ENCODE assay signal across 14 cellular contexts in genomic region chr17:74351552-74352210, GRCh38. TPM values are rescaled to one million over a fixed set of nuclear protein-coding genes. Genes with fewer than 3 reads are reported as not detected.
A peak's percentile ranks its signal among the peaks of the same experiment; 100 is the strongest.
DNase-seq lines count a peak whose midpoint lies in the region; ATAC-seq, FAIRE-seq and TF ChIP-seq lines count a peak whose summit lies in the region.
"Had no signal": no experiment of that assay in that cellular context is flagged by ENCODE, and none has a peak within 500 bp of the region (broad histone marks: within the 10 kb centered on the region; RNA-seq: fewer than 3 reads in every experiment).

No MANE protein-coding gene starts in this region.

- intact Hi-C loops in K562 (cut with micrococcal nuclease) (no loop called here), mucosa of descending colon (cut with DNase I, micrococcal nuclease) (no loop called here)

- H3K4me2 ChIP-seq in K562 (ENCODE audit: insufficient read depth, low read length): no peak overlapping the region
- H3K4me2 ChIP-seq: BLaER1 treated with 17β-estradiol and CSF1 and Interleukin-3, amounts not matched to agents 10 nM and 100 nM had no signal

- H3K9me3 ChIP-seq in HEK293 (ENCODE audit: control insufficient read depth, insufficient read depth, low read depth, low read length) (no peaks in the 10 kb centered on the region), K562 (replicated peaks; ENCODE audit: control insufficient read depth, insufficient read depth, low read depth, low read length) (no peaks in the 10 kb centered on the region), mucosa of descending colon (no peaks in the 10 kb centered on the region)
- H3K9me3 ChIP-seq: gastroesophageal sphincter, upper lobe of left lung had no signal

- H3K9ac ChIP-seq in K562 (ENCODE audit: insufficient read depth in 1 of 2, low read depth in 2 of 2, low read length in 2 of 2): no peak overlapping the region
- H3K9ac ChIP-seq: BLaER1 treated with 17β-estradiol and CSF1 and Interleukin-3, amounts not matched to agents 10 nM and 100 nM had no signal

- 3% methylated on average over 33 of the region's 55 CpGs for WGBS in K562 (ENCODE audit: insufficient coverage, low coverage, missing lambda C conversion rate)

- no peaks in the 10 kb centered on the region for H3K36me3 ChIP-seq in HEK293 (ENCODE audit: control insufficient read depth in 2 of 2, insufficient read depth in 1 of 2, low read length in 2 of 2)
- no peaks in the 10 kb centered on the region for H3K36me3 ChIP-seq in K562 (ENCODE audit: control insufficient read depth, insufficient read depth, low read length)
- H3K36me3 ChIP-seq in mucosa of descending colon (ENCODE audit: low read depth): no peaks in the 10 kb centered on the region
- H3K36me3 ChIP-seq in brain microvascular endothelial cell (replicated peaks): no peaks in the 10 kb centered on the region
- H3K36me3 ChIP-seq: BLaER1 treated with 17β-estradiol and CSF1 and Interleukin-3, amounts not matched to agents 10 nM and 100 nM; gastroesophageal sphincter; upper lobe of left lung had no signal

- H3K79me2 ChIP-seq in K562 (ENCODE audit: control insufficient read depth, insufficient read depth, low read length): no peaks in the 10 kb centered on the region

- H3K9me1 ChIP-seq in K562 (ENCODE audit: control insufficient read depth, insufficient read depth, low read length): no peaks in the 10 kb centered on the region

- in situ Hi-C loops in K562 (cut with MboI): loop anchor here (5.0 kb wide), 1 partner anchor 139 kb away; the partner anchor contains the start of gene TTYH2
- in situ Hi-C loops in brain microvascular endothelial cell (cut with HindIII; ENCODE audit: low pct_ligation_motif_present, low sequenced_read_pairs): no loop called here

- TF ChIP-seq EP300 in K562 (IDR thresholded peaks at IDR 0.05; ENCODE audit: low read length): no peak

- POLR2A ChIA-PET in HEK293 (lab: Yijun Ruan, JAX) (no interaction called here), K562 (lab: Yijun Ruan, JAX) (interaction anchor here (0.9 to 1.3 kb wide), 2 partner anchors 46 to 147 kb away, joined by 3 to 6 read pairs; no protein-coding TSS in a partner anchor)

- DNase-seq in CD1c-positive myeloid dendritic cell (ENCODE audit: extremely low spot score): peak; percentile 7
- peak; percentile 31 to 48 (median 38) for DNase-seq in K562 (ENCODE audit: extremely low read depth in 1 of 4, low spot score in 3 of 4)
- DNase-seq in mucosa of descending colon: no peak
- no peak for DNase-seq in brain microvascular endothelial cell
- DNase-seq in SKM-1 treated with dmso at 0.1 percent for 144 hours (lab: John Stamatoyannopoulos, UW; ENCODE audit: unreplicated experiment): no peak
- DNase-seq: activated CD4-positive, CD25-positive, alpha-beta regulatory T cell treated with anti-CD3 and anti-CD28 coated beads, Interleukin-2, amount 50 U/mL, for 72 hours; activated gamma-delta T cell; kidney glomerular epithelial cell; NCI-H345 had no signal

- peak; percentile 22; the same call in 1 of the 2 replicates for TF ChIP-seq CTCF in HEK293 (tag by site-specific recombination; IDR thresholded peaks at IDR 0.05)
- peak; percentile 14 to 62 (median 39); a peak in 2 of 6 replicates for TF ChIP-seq CTCF in K562 (IDR thresholded peaks at IDR 0.05 in 2 of 3, conservative IDR thresholded peaks at IDR 0.05 in 1 of 3; ENCODE audit: insufficient read depth in 2 of 3, low read depth in 1 of 3, low read length in 3 of 3)
- no peak for TF ChIP-seq CTCF in mucosa of descending colon (IDR thresholded peaks at IDR 0.05)
- TF ChIP-seq CTCF in brain microvascular endothelial cell (IDR thresholded peaks at IDR 0.05; ENCODE audit: low read depth, low read length, missing control alignments): no peak

- H3K27ac ChIP-seq in HEK293 (ENCODE audit: extremely low read depth, low read depth, low read length) (no peak overlapping the region), K562 (ENCODE audit: extremely low read depth, low read depth, low read length) (no peak overlapping the region), brain microvascular endothelial cell (no peak overlapping the region)
- H3K27ac ChIP-seq: BLaER1 treated with 17β-estradiol and CSF1 and Interleukin-3, amounts not matched to agents 10 nM and 100 nM; gastroesophageal sphincter; upper lobe of left lung had no signal

- H3K4me3 ChIP-seq in HEK293 (ENCODE audit: low read depth, low read length) (no peak overlapping the region), K562 (no peak overlapping the region), mucosa of descending colon (no peak overlapping the region), brain microvascular endothelial cell (ENCODE audit: low read depth, low read length) (no peak overlapping the region)
- H3K4me3 ChIP-seq: BLaER1 treated with 17β-estradiol and CSF1 and Interleukin-3, amounts not matched to agents 10 nM and 100 nM; gastroesophageal sphincter; upper lobe of left lung had no signal

- peak; percentile 62 for ATAC-seq in K562
- peak; percentile 6 for ATAC-seq in mucosa of descending colon
- ATAC-seq in GM19467 (IDR thresholded peaks at IDR 0.05; ENCODE audit: unreplicated experiment): no peak
- ATAC-seq: gastroesophageal sphincter had no signal

- peaks cover 43 to 96% of the 10 kb centered on the region in 2 experiments for H3K27me3 ChIP-seq in K562 (ENCODE audit: control insufficient read depth in 2 of 2, insufficient read depth in 2 of 2, low read length in 2 of 2)
- H3K27me3 ChIP-seq in brain microvascular endothelial cell (replicated peaks): peaks cover 23% of the 10 kb centered on the region

- TF ChIP-seq POLR2A in K562 (conservative IDR thresholded peaks at IDR 0.05): no peak

- no peak for TF ChIP-seq RAD21 in K562 (CRISPR knock-in tag; conservative IDR thresholded peaks at IDR 0.05 in 1 of 2, IDR thresholded peaks at IDR 0.05 in 1 of 2)

- no peak overlapping the region for H2AFZ ChIP-seq in K562 (ENCODE audit: low read depth, low read length)

- no peak for FAIRE-seq in K562 (lab: Jason Lieb, UNC)

- CTCF ChIA-PET in HEK293 (lab: Yijun Ruan, JAX): interaction anchor here (1.1 to 3.6 kb wide), 10 partner anchors 11 to 107 kb away, joined by 3 to 31 read pairs (median 3); partner anchors contain the start of genes BTBD17 and GPR142
- CTCF ChIA-PET in K562 (lab: Yijun Ruan, JAX; ENCODE audit: low intra/inter-chr PET ratio): no interaction called here

- H4K20me1 ChIP-seq in K562 (replicated peaks; ENCODE audit: control insufficient read depth, insufficient read depth, low read length): peaks cover 7% of the 10 kb centered on the region; the same call in 1 of the 2 replicates

- no TSS peak for BruUV-seq in K562 (replicated peaks; lab: Mats Ljungman, UMichigan)

- H3K4me1 ChIP-seq in HEK293 (ENCODE audit: control insufficient read depth, insufficient read depth, low read length) (no peaks in the 10 kb centered on the region), K562 (replicated peaks in 1 of 2; ENCODE audit: control insufficient read depth in 2 of 2, insufficient read depth in 2 of 2, low read length in 2 of 2) (peaks cover 0 to 36% of the 10 kb centered on the region in 2 experiments; a peak in 2 of 5 replicates), mucosa of descending colon (ENCODE audit: low read depth) (no peaks in the 10 kb centered on the region)

RNA-seq across cellular contexts. Expression of gene BTBD17, which starts 10.0 kb away (rescaled TPM):
- not detected in 2 replicates for total RNA-seq in K562 (2011; cell fraction: chromatin; rRNA removed; ENCODE audit: low replicate concordance)
- not detected in 2 replicates for total RNA-seq in K562 (2011; cell fraction: nucleolus; rRNA removed)
- total RNA-seq in K562 (2011; cell fraction: nucleoplasm; rRNA removed): not detected in 2 replicates
- total RNA-seq in K562 (2014; rRNA removed) (not detected in 2 replicates), K562 (2014; rRNA removed; fragmentation: Illumina TruSeq; extraction: Trizol) (not detected in 2 replicates), K562 (2015; rRNA removed; fragmentation: Illumina TruSeq; extraction: Trizol) (not detected in 2 replicates), K562 (2021) (not detected in 2 replicates), mucosa of descending colon (under 1 TPM in 1 of 3 donors, not detected in 2; 0.17 TPM)
- polyA plus RNA-seq in K562 (2011; rRNA removed) (not detected in 2 replicates), K562 (2014; fragmentation: Illumina TruSeq; extraction: Trizol) (not detected in 2 replicates), K562 (2014; fragmentation: Nextera tagmentation; extraction: Ambion mirVana) (not detected), K562 (2014; rRNA removed) (not detected in 2 replicates)
- not detected in 2 replicates for polyA plus RNA-seq in K562 (2011; cell fraction: cytosol; rRNA removed)
- not detected in 2 replicates for polyA plus RNA-seq in K562 (2011; cell fraction: nucleus; rRNA removed)
- polyA plus RNA-seq in K562 (2012): not detected in 2 replicates
- not detected in 2 replicates for polyA minus RNA-seq in K562 (2011; rRNA and poly(A)+ RNA removed)
- polyA minus RNA-seq in K562 (2011; cell fraction: cytosol; rRNA and poly(A)+ RNA removed): not detected in 2 replicates
- not detected in 2 replicates for polyA minus RNA-seq in K562 (2011; cell fraction: nucleus; rRNA and poly(A)+ RNA removed)
- total RNA-seq: gastroesophageal sphincter had no signal

RNA-seq across cellular contexts. Expression of gene GPR142, which starts 15.6 kb away (rescaled TPM):
- total RNA-seq in K562 (2011; cell fraction: chromatin; rRNA removed; ENCODE audit: low replicate concordance): not detected in 2 replicates
- not detected in 2 replicates for total RNA-seq in K562 (2011; cell fraction: nucleolus; rRNA removed)
- total RNA-seq in K562 (2011; cell fraction: nucleoplasm; rRNA removed): not detected in 2 replicates
- not detected in 2 replicates for total RNA-seq in K562 (2014; rRNA removed)
- not detected in 2 replicates for total RNA-seq in K562 (2014; rRNA removed; fragmentation: Illumina TruSeq; extraction: Trizol)
- total RNA-seq in K562 (2015; rRNA removed; fragmentation: Illumina TruSeq; extraction: Trizol): not detected in 2 replicates
- total RNA-seq in K562 (2021): not detected in 2 replicates
- polyA plus RNA-seq in K562 (2011; rRNA removed): not detected in 2 replicates
- polyA plus RNA-seq in K562 (2011; cell fraction: cytosol; rRNA removed): not detected in 2 replicates
- not detected in 2 replicates for polyA plus RNA-seq in K562 (2011; cell fraction: nucleus; rRNA removed)
- not detected in 2 replicates for polyA plus RNA-seq in K562 (2012)
- polyA plus RNA-seq in K562 (2014; fragmentation: Illumina TruSeq; extraction: Trizol): not detected in 2 replicates
- not detected for polyA plus RNA-seq in K562 (2014; fragmentation: Nextera tagmentation; extraction: Ambion mirVana)
- polyA plus RNA-seq in K562 (2014; rRNA removed): not detected in 2 replicates
- not detected in 2 replicates for polyA minus RNA-seq in K562 (2011; rRNA and poly(A)+ RNA removed)
- polyA minus RNA-seq in K562 (2011; cell fraction: cytosol; rRNA and poly(A)+ RNA removed): not detected in 2 replicates
- not detected in 2 replicates for polyA minus RNA-seq in K562 (2011; cell fraction: nucleus; rRNA and poly(A)+ RNA removed)
- total RNA-seq in mucosa of descending colon: under 1 TPM in 1 of 3 donors, not detected in 2; 0.17 TPM

RNA-seq across cellular contexts. Expression of gene KIF19, which starts 25.7 kb away (rescaled TPM):
- 0.76 and 1.1 TPM in 2 replicates for total RNA-seq in K562 (2011; cell fraction: chromatin; rRNA removed; ENCODE audit: low replicate concordance)
- total RNA-seq in K562 (2011; cell fraction: nucleolus; rRNA removed): 0.66 and 0.83 TPM in 2 replicates
- 0.46 and 0.95 TPM in 2 replicates for total RNA-seq in K562 (2011; cell fraction: nucleoplasm; rRNA removed)
- total RNA-seq in K562 (2014; rRNA removed): not detected in 2 replicates
- total RNA-seq in K562 (2014; rRNA removed; fragmentation: Illumina TruSeq; extraction: Trizol): not detected in 2 replicates
- total RNA-seq in K562 (2015; rRNA removed; fragmentation: Illumina TruSeq; extraction: Trizol): not detected in 2 replicates
- not detected in 2 replicates for total RNA-seq in K562 (2021)
- 0.10 and 0.19 TPM in 2 replicates for polyA plus RNA-seq in K562 (2011; rRNA removed)
- 0.09 and 0.12 TPM in 2 replicates for polyA plus RNA-seq in K562 (2011; cell fraction: cytosol; rRNA removed)
- 0.38 and 0.58 TPM in 2 replicates for polyA plus RNA-seq in K562 (2011; cell fraction: nucleus; rRNA removed)
- 0.03 TPM in 1 of 2 replicates, not detected in the other for polyA plus RNA-seq in K562 (2012)
- not detected in 2 replicates for polyA plus RNA-seq in K562 (2014; fragmentation: Illumina TruSeq; extraction: Trizol)
- not detected for polyA plus RNA-seq in K562 (2014; fragmentation: Nextera tagmentation; extraction: Ambion mirVana)
- polyA plus RNA-seq in K562 (2014; rRNA removed): not detected in 2 replicates
- 0.21 and 0.32 TPM in 2 replicates for polyA minus RNA-seq in K562 (2011; rRNA and poly(A)+ RNA removed)
- polyA minus RNA-seq in K562 (2011; cell fraction: cytosol; rRNA and poly(A)+ RNA removed): not detected in 2 replicates
- 0.54 and 1.00 TPM in 2 replicates for polyA minus RNA-seq in K562 (2011; cell fraction: nucleus; rRNA and poly(A)+ RNA removed)
- total RNA-seq in mucosa of descending colon: 1 to 10 TPM in 2 of 3 donors, under 1 TPM in 1; 0.73 to 7.4 (median 2.4) TPM

Comparison
In these comparisons a context has a peak if more than half of its experiments do, and no peak if none do; other contexts are left out.
1. DNase-seq: peak in CD1c-positive myeloid dendritic cell (single experiment) and K562 (4 of 4); none in mucosa of descending colon (0 of 3), brain microvascular endothelial cell (single experiment) and SKM-1 treated with dmso at 0.1 percent for 144 hours (single experiment).
2. CTCF ChIP-seq: peak in HEK293 (single experiment) and K562 (3 of 3); none in mucosa of descending colon (single experiment) and brain microvascular endothelial cell (single experiment).